Comparison of ENCODE assay signal across 38 cellular contexts in the genomic region with DNA sequence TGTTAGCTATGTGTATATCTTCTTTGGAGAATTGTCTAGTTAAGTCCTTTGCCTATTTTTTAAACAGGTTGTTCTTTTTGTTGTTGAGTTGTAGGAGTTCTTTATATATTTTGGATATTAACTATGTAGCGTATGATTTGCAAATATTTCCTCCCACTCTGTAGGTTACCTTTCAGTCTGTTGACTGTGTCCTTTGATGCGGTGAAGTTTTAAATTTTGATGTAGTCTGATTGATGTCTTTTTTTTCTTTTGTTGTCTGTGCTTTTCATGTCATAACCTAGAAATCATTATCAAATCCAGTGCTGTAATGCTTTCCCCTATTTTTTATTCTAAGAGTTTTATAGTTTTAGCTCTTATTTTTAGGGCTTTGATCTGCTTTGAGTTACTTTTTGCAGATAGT. TPM values are rescaled to one million over a fixed set of nuclear protein-coding genes. Genes with fewer than 3 reads are reported as not detected.
"Had no signal": no experiment of that assay in that cellular context is flagged by ENCODE, and none has a peak within 500 bp of the region (broad histone marks: within the 10 kb centered on the region; RNA-seq: fewer than 3 reads in every experiment).

No MANE protein-coding gene starts in this region.

- H3K36me3 Mint-ChIP-seq: activated CD4-positive, alpha-beta memory T cell treated with anti-CD3 and anti-CD28 coated beads for 36 hours; activated naive CD4-positive, alpha-beta T cell treated with anti-CD3 and anti-CD28 coated beads, Interleukin-2, amount 50 U/mL, for 72 hours; activated naive CD8-positive, alpha-beta T cell treated with anti-CD3 and anti-CD28 coated beads for 36 hours; T-cell had no signal

- ATAC-seq: activated CD8-positive, alpha-beta T cell treated with anti-CD3 and anti-CD28 coated beads for 36 hours; activated naive CD4-positive, alpha-beta T cell treated with anti-CD3 and anti-CD28 coated beads, Interleukin-2, amount 50 U/mL, for 72 hours; activated T-cell treated with anti-CD3 and anti-CD28 coated beads, Interleukin-2, amount 50 U/mL, for 4 hours; activated T-cell treated with anti-CD3 and anti-CD28 coated beads, Interleukin-2, amount 50 U/mL, for 72 hours; activated T-helper 17 cell treated with anti-CD3 and anti-CD28 coated beads, Interleukin-2, amount 50 U/mL, for 72 hours; body of pancreas had no signal

- H3K9me3 ChIP-seq: adrenal gland, body of pancreas, breast epithelium had no signal

- H3K4me1 ChIP-seq: adrenal gland, breast epithelium had no signal

- DNase-seq: activated B cell treated with CpG ODN at 0.5 μM for 24 hours; activated CD4-positive, alpha-beta memory T cell treated with anti-CD3 and anti-CD28 coated beads for 36 hours; activated CD4-positive, alpha-beta T cell treated with anti-CD3 and anti-CD28 coated beads for 4 hours; activated CD4-positive, alpha-beta T cell treated with anti-CD3 and anti-CD28 coated beads, Interleukin-2, amount 10 ng/mL, durations not matched to agents 24 days and 14 days; activated CD4-positive, alpha-beta T cell treated with anti-CD3 and anti-CD28 coated beads, Interleukin-2, amount 50 U/mL, for 1 hour; activated CD4-positive, alpha-beta T cell treated with anti-CD3 and anti-CD28 coated beads, Interleukin-2, amount 50 U/mL, for 4 hours; activated CD4-positive, CD25-positive, alpha-beta regulatory T cell treated with anti-CD3 and anti-CD28 coated beads, Interleukin-2, amount 50 U/mL, for 72 hours; activated CD8-positive, alpha-beta memory T cell treated with anti-CD3 and anti-CD28 coated beads, Interleukin-2, amount 50 U/mL, for 4 hours; activated CD8-positive, alpha-beta T cell treated with anti-CD3 and anti-CD28 coated beads for 36 hours; activated effector memory CD4-positive, alpha-beta T cell treated with anti-CD3 and anti-CD28 coated beads, Interleukin-2, amount 50 U/mL, for 16 hours; activated gamma-delta T cell treated with Interleukin-2 at 50 U/mL for 16 hours; activated naive CD4-positive, alpha-beta T cell; activated naive CD4-positive, alpha-beta T cell treated with anti-CD3 and anti-CD28 coated beads for 36 hours; activated naive CD4-positive, alpha-beta T cell treated with anti-CD3 and anti-CD28 coated beads, Interleukin-2, amount 50 U/mL, for 16 hours; activated naive CD8-positive, alpha-beta T cell treated with anti-CD3 and anti-CD28 coated beads for 36 hours; activated T-cell treated with anti-CD3 and anti-CD28 coated beads for 4 hours; activated T-cell treated with anti-CD3 and anti-CD28 coated beads, Interleukin-2, amount 50 U/mL, for 1 hour; activated T-cell treated with anti-CD3 and anti-CD28 coated beads, Interleukin-2, amount 50 U/mL, for 4 hours; activated T-cell treated with anti-CD3 and anti-CD28 coated beads, Interleukin-2, amount 50 U/mL, for 72 hours; adrenal gland; amniotic stem cell; aorta; body of pancreas; brain microvascular endothelial cell; central memory CD4-positive, alpha-beta T cell; T-cell; T-helper 2 cell; T-helper 9 cell had no signal

- H3K36me3 ChIP-seq: adrenal gland, brain microvascular endothelial cell, breast epithelium had no signal

- H3K4me3 ChIP-seq: adrenal gland, body of pancreas, breast epithelium had no signal

- H3K9me3 Mint-ChIP-seq: activated B cell treated with CpG ODN at 0.5 μM for 24 hours; activated CD4-positive, alpha-beta memory T cell treated with anti-CD3 and anti-CD28 coated beads for 36 hours; activated CD4-positive, alpha-beta T cell treated with anti-CD3 and anti-CD28 coated beads, Interleukin-2, amount 10 ng/mL, durations not matched to agents 24 days and 14 days; activated CD8-positive, alpha-beta T cell treated with anti-CD3 and anti-CD28 coated beads for 36 hours; activated naive CD4-positive, alpha-beta T cell treated with anti-CD3 and anti-CD28 coated beads for 36 hours; activated naive CD4-positive, alpha-beta T cell treated with anti-CD3 and anti-CD28 coated beads, Interleukin-2, amount 50 U/mL, for 72 hours; activated naive CD8-positive, alpha-beta T cell treated with anti-CD3 and anti-CD28 coated beads for 36 hours; activated T-cell treated with anti-CD3 and anti-CD28 coated beads, Interleukin-2, amount 50 U/mL, for 4 hours; activated T-cell treated with anti-CD3 and anti-CD28 coated beads, Interleukin-2, amount 50 U/mL, for 72 hours; activated T-helper 1 cell treated with anti-CD3 and anti-CD28 coated beads, Interleukin-12 subunit alpha, Interleukin-12 subunit beta, Interleukin-2, Interleukin-4 antibody, amounts not matched to agents 30 ng/mL and 10 ng/mL and 1 ng/mL, durations not matched to agents 14 hours and 24 hours and 36 hours; activated T-helper 17 cell treated with anti-CD3 and anti-CD28 coated beads, Interleukin-2, amount 50 U/mL, for 72 hours; T-cell; T-helper 2 cell treated with Interferon-gamma antibody and Interleukin-4, amounts not matched to agents 5 μg/mL and 100 μg/mL, for 36 hours had no signal

- H3K27ac ChIP-seq: adrenal gland, body of pancreas, brain microvascular endothelial cell, breast epithelium, VCaP had no signal

- H3K27me3 ChIP-seq: body of pancreas, breast epithelium had no signal

- H3K27ac Mint-ChIP-seq: activated B cell treated with CpG ODN at 0.5 μM for 24 hours; activated CD4-positive, alpha-beta memory T cell treated with anti-CD3 and anti-CD28 coated beads for 36 hours; activated CD4-positive, alpha-beta T cell treated with anti-CD3 and anti-CD28 coated beads, Interleukin-2, amount 10 ng/mL, durations not matched to agents 24 days and 14 days; activated CD8-positive, alpha-beta T cell treated with anti-CD3 and anti-CD28 coated beads for 36 hours; activated naive CD4-positive, alpha-beta T cell treated with anti-CD3 and anti-CD28 coated beads for 36 hours; activated naive CD4-positive, alpha-beta T cell treated with anti-CD3 and anti-CD28 coated beads, Interleukin-2, amount 50 U/mL, for 72 hours; activated naive CD8-positive, alpha-beta T cell treated with anti-CD3 and anti-CD28 coated beads for 36 hours; activated T-cell treated with anti-CD3 and anti-CD28 coated beads, Interleukin-2, amount 50 U/mL, for 72 hours; activated T-helper 1 cell treated with anti-CD3 and anti-CD28 coated beads, Interleukin-12 subunit alpha, Interleukin-12 subunit beta, Interleukin-2, Interleukin-4 antibody, amounts not matched to agents 30 ng/mL and 10 ng/mL and 1 ng/mL, durations not matched to agents 14 hours and 24 hours and 36 hours; activated T-helper 17 cell treated with anti-CD3 and anti-CD28 coated beads, Interleukin-2, amount 50 U/mL, for 72 hours; T-cell; T-helper 2 cell treated with Interferon-gamma antibody and Interleukin-4, amounts not matched to agents 5 μg/mL and 100 μg/mL, for 36 hours had no signal

- H3K4me3 Mint-ChIP-seq: activated B cell treated with CpG ODN at 0.5 μM for 24 hours; activated CD4-positive, alpha-beta memory T cell treated with anti-CD3 and anti-CD28 coated beads for 36 hours; activated CD4-positive, alpha-beta T cell treated with anti-CD3 and anti-CD28 coated beads, Interleukin-2, amount 10 ng/mL, durations not matched to agents 24 days and 14 days; activated CD8-positive, alpha-beta T cell treated with anti-CD3 and anti-CD28 coated beads for 36 hours; activated naive CD4-positive, alpha-beta T cell treated with anti-CD3 and anti-CD28 coated beads for 36 hours; activated naive CD8-positive, alpha-beta T cell treated with anti-CD3 and anti-CD28 coated beads for 36 hours; activated T-cell treated with anti-CD3 and anti-CD28 coated beads, Interleukin-2, amount 50 U/mL, for 4 hours; activated T-cell treated with anti-CD3 and anti-CD28 coated beads, Interleukin-2, amount 50 U/mL, for 72 hours; activated T-helper 1 cell treated with anti-CD3 and anti-CD28 coated beads, Interleukin-12 subunit alpha, Interleukin-12 subunit beta, Interleukin-2, Interleukin-4 antibody, amounts not matched to agents 30 ng/mL and 10 ng/mL and 1 ng/mL, durations not matched to agents 14 hours and 24 hours and 36 hours; activated T-helper 17 cell treated with anti-CD3 and anti-CD28 coated beads, Interleukin-2, amount 50 U/mL, for 72 hours; T-cell; T-helper 2 cell treated with Interferon-gamma antibody and Interleukin-4, amounts not matched to agents 5 μg/mL and 100 μg/mL, for 36 hours had no signal

- H3K4me1 Mint-ChIP-seq: activated B cell treated with CpG ODN at 0.5 μM for 24 hours; activated CD4-positive, alpha-beta T cell treated with anti-CD3 and anti-CD28 coated beads, Interleukin-2, amount 10 ng/mL, durations not matched to agents 24 days and 14 days had no signal

RNA-seq across cellular contexts. Expression of a gene that starts 8.7 kb away (rescaled TPM):
- total RNA-seq: activated B cell treated with CpG ODN at 0.5 μM for 24 hours; activated CD4-positive, alpha-beta memory T cell treated with anti-CD3 and anti-CD28 coated beads for 36 hours; activated CD4-positive, alpha-beta T cell treated with anti-CD3 and anti-CD28 coated beads, Interleukin-2, amount 10 ng/mL, durations not matched to agents 24 days and 14 days; activated CD8-positive, alpha-beta memory T cell treated with anti-CD3 and anti-CD28 coated beads for 36 hours; activated CD8-positive, alpha-beta T cell treated with anti-CD3 and anti-CD28 coated beads for 36 hours; activated naive CD4-positive, alpha-beta T cell treated with anti-CD3 and anti-CD28 coated beads for 36 hours; activated naive CD8-positive, alpha-beta T cell treated with anti-CD3 and anti-CD28 coated beads for 36 hours; activated T-cell treated with anti-CD3 and anti-CD28 coated beads, Interleukin-2, amount 50 U/mL, for 4 hours; activated T-cell treated with anti-CD3 and anti-CD28 coated beads, Interleukin-2, amount 50 U/mL, for 72 hours; activated T-helper 1 cell treated with anti-CD3 and anti-CD28 coated beads, Interleukin-12 subunit alpha, Interleukin-12 subunit beta, Interleukin-2, Interleukin-4 antibody, amounts not matched to agents 30 ng/mL and 10 ng/mL and 1 ng/mL, durations not matched to agents 14 hours and 24 hours and 36 hours; activated T-helper 17 cell treated with anti-CD3 and anti-CD28 coated beads, Interleukin-2, amount 50 U/mL, for 72 hours; adrenal gland; aorta; body of pancreas; breast epithelium; cardiac septum; T-cell; T-helper 1 cell treated with Interleukin-12 subunit alpha and Interleukin-12 subunit beta and Interleukin-4 antibody, amounts not matched to agents 30 ng/mL and 1 ng/mL, for 36 hours had no signal

RNA-seq across cellular contexts. Expression of a gene that starts 8.8 kb away (rescaled TPM):
- total RNA-seq: activated B cell treated with CpG ODN at 0.5 μM for 24 hours; activated CD4-positive, alpha-beta T cell treated with anti-CD3 and anti-CD28 coated beads, Interleukin-2, amount 10 ng/mL, durations not matched to agents 24 days and 14 days; activated CD8-positive, alpha-beta memory T cell treated with anti-CD3 and anti-CD28 coated beads for 36 hours; activated CD8-positive, alpha-beta T cell treated with anti-CD3 and anti-CD28 coated beads for 36 hours; activated naive CD4-positive, alpha-beta T cell treated with anti-CD3 and anti-CD28 coated beads for 36 hours; activated T-cell treated with anti-CD3 and anti-CD28 coated beads, Interleukin-2, amount 50 U/mL, for 4 hours; activated T-helper 1 cell treated with anti-CD3 and anti-CD28 coated beads, Interleukin-12 subunit alpha, Interleukin-12 subunit beta, Interleukin-2, Interleukin-4 antibody, amounts not matched to agents 30 ng/mL and 10 ng/mL and 1 ng/mL, durations not matched to agents 14 hours and 24 hours and 36 hours; aorta; cardiac septum; T-helper 1 cell treated with Interleukin-12 subunit alpha and Interleukin-12 subunit beta and Interleukin-4 antibody, amounts not matched to agents 30 ng/mL and 1 ng/mL, for 36 hours had no signal

RNA-seq across cellular contexts. Expression of a gene that starts 38.8 kb away (rescaled TPM):
- total RNA-seq: activated B cell treated with CpG ODN at 0.5 μM for 24 hours; activated CD4-positive, alpha-beta memory T cell treated with anti-CD3 and anti-CD28 coated beads for 36 hours; activated CD4-positive, alpha-beta T cell treated with anti-CD3 and anti-CD28 coated beads, Interleukin-2, amount 10 ng/mL, durations not matched to agents 24 days and 14 days; activated CD8-positive, alpha-beta memory T cell treated with anti-CD3 and anti-CD28 coated beads for 36 hours; activated CD8-positive, alpha-beta T cell treated with anti-CD3 and anti-CD28 coated beads for 36 hours; activated naive CD4-positive, alpha-beta T cell treated with anti-CD3 and anti-CD28 coated beads for 36 hours; activated naive CD4-positive, alpha-beta T cell treated with anti-CD3 and anti-CD28 coated beads, Interleukin-2, amount 50 U/mL, for 72 hours; activated naive CD8-positive, alpha-beta T cell treated with anti-CD3 and anti-CD28 coated beads for 36 hours; activated T-cell treated with anti-CD3 and anti-CD28 coated beads, Interleukin-2, amount 50 U/mL, for 4 hours; activated T-cell treated with anti-CD3 and anti-CD28 coated beads, Interleukin-2, amount 50 U/mL, for 72 hours; activated T-helper 1 cell treated with anti-CD3 and anti-CD28 coated beads, Interleukin-12 subunit alpha, Interleukin-12 subunit beta, Interleukin-2, Interleukin-4 antibody, amounts not matched to agents 30 ng/mL and 10 ng/mL and 1 ng/mL, durations not matched to agents 14 hours and 24 hours and 36 hours; activated T-helper 17 cell treated with anti-CD3 and anti-CD28 coated beads, Interleukin-2, amount 50 U/mL, for 72 hours; aorta; astrocyte; body of pancreas; breast epithelium; cardiac septum; T-cell; T-helper 1 cell treated with Interleukin-12 subunit alpha and Interleukin-12 subunit beta and Interleukin-4 antibody, amounts not matched to agents 30 ng/mL and 1 ng/mL, for 36 hours had no signal
- polyA plus RNA-seq: aorta had no signal

RNA-seq across cellular contexts. Expression of a gene that starts 53.1 kb away (rescaled TPM):
- total RNA-seq: activated CD4-positive, alpha-beta T cell treated with anti-CD3 and anti-CD28 coated beads, Interleukin-2, amount 10 ng/mL, durations not matched to agents 24 days and 14 days; T-helper 1 cell treated with Interleukin-12 subunit alpha and Interleukin-12 subunit beta and Interleukin-4 antibody, amounts not matched to agents 30 ng/mL and 1 ng/mL, for 36 hours had no signal
